In genomic region chr1:147890177-147890790, GRCh38 we compare ENCODE assay signal across 8 cellular contexts. TPM values are rescaled to one million over a fixed set of nuclear protein-coding genes. Genes with fewer than 3 reads are reported as not detected.
DNase-seq lines count a peak whose midpoint lies in the region; ATAC-seq and TF ChIP-seq lines count a peak whose summit lies in the region.

No MANE protein-coding gene starts in this region.

- H3K27ac ChIP-seq in esophagus squamous epithelium (no peak overlapping the region), thyroid gland (no peak overlapping the region)

- H3K4me1 Mint-ChIP-seq in nephron progenitor cell: peaks cover 30% of the 10 kb centered on the region

- DNase-seq in ELF-1 (ENCODE audit: low read depth, low spot score) (peak; percentile 86), NOMO-1 treated with dmso at 0.1 percent for 144 hours (lab: John Stamatoyannopoulos, UW; ENCODE audit: unreplicated experiment) (peak; percentile 2), esophagus squamous epithelium (lab: John Stamatoyannopoulos, UW) (no peak), nephron progenitor cell (peak; percentile 90), thyroid gland (peak; percentile 61 to 73)
- peak; percentile 15 for DNase-seq in activated CD8-positive, alpha-beta memory T cell treated with anti-CD3 and anti-CD28 coated beads, Interleukin-2, amount 50 U/mL, for 24 hours (ENCODE audit: extremely low read depth)

- H3K4me3 Mint-ChIP-seq in nephron progenitor cell: no peak overlapping the region

- WGBS in esophagus squamous epithelium, 2 donors: 11 to 13% methylated on average over 4 to 10 of the region's 12 CpGs
- 10 to 12% methylated on average over 12 of the region's 12 CpGs for WGBS in thyroid gland, 2 donors

- H3K4me3 ChIP-seq in esophagus squamous epithelium: no peak overlapping the region
- no peak overlapping the region for H3K4me3 ChIP-seq in thyroid gland (replicated peaks in 1 of 3)

- no peaks in the 10 kb centered on the region for H3K9me3 Mint-ChIP-seq in nephron progenitor cell

- no peaks in the 10 kb centered on the region for H3K9me3 ChIP-seq in esophagus squamous epithelium
- H3K9me3 ChIP-seq in thyroid gland: no peaks in the 10 kb centered on the region

- intact Hi-C loops in esophagus squamous epithelium (cut with DNase I): loop anchor here (5.0 to 10.0 kb wide), 2 partner anchors 168 to 395 kb away; no protein-coding TSS in a partner anchor
- intact Hi-C loops in thyroid gland (cut with DNase I): loop anchor here (2.0 to 10.0 kb wide), 3 partner anchors 167 to 393 kb away; no protein-coding TSS in a partner anchor

- no peaks in the 10 kb centered on the region for H3K36me3 Mint-ChIP-seq in nephron progenitor cell (ENCODE audit: low read depth)

- peak; percentile 72 for ATAC-seq in HG02973 (IDR thresholded peaks at IDR 0.05; ENCODE audit: unreplicated experiment)
- ATAC-seq in HG03175 (IDR thresholded peaks at IDR 0.05; ENCODE audit: unreplicated experiment): no peak

- H3K27ac Mint-ChIP-seq in nephron progenitor cell: no peak overlapping the region

- H3K27me3 ChIP-seq in esophagus squamous epithelium (peaks cover 0 to 12% (median 0%) of the 10 kb centered on the region in 4 donors), thyroid gland (no peaks in the 10 kb centered on the region)

- peak in 5 of 6 experiments; percentile 34 to 71 (median 53) for TF ChIP-seq CTCF in esophagus squamous epithelium (IDR thresholded peaks at IDR 0.05)
- TF ChIP-seq CTCF in nephron progenitor cell (IDR thresholded peaks at IDR 0.05): peak; percentile 90
- TF ChIP-seq CTCF in thyroid gland (IDR thresholded peaks at IDR 0.05): peak in 4 of 6 experiments; percentile 33 to 48 (median 44)

- peaks cover 0 to 10% (median 0%) of the 10 kb centered on the region in 3 donors for H3K4me1 ChIP-seq in esophagus squamous epithelium
- H3K4me1 ChIP-seq in thyroid gland: no peaks in the 10 kb centered on the region

- H3K27me3 Mint-ChIP-seq in nephron progenitor cell (ENCODE audit: low read depth, poor library complexity): no peaks in the 10 kb centered on the region

- no peak for TF ChIP-seq POLR2A in esophagus squamous epithelium (IDR thresholded peaks at IDR 0.05)
- TF ChIP-seq POLR2A in thyroid gland (IDR thresholded peaks at IDR 0.05): no peak

- H3K36me3 ChIP-seq in esophagus squamous epithelium (no peaks in the 10 kb centered on the region), thyroid gland (no peaks in the 10 kb centered on the region)

RNA-seq across cellular contexts. Expression of gene GJA8, which starts 12.3 kb away (rescaled TPM):
- total RNA-seq in esophagus squamous epithelium (not detected), thyroid gland (not detected)

RNA-seq across cellular contexts. Expression of gene GPR89B, which starts 37.9 kb away (rescaled TPM):
- total RNA-seq in esophagus squamous epithelium: 10 to 100 TPM; 14.2 to 22.4 (median 18.7) TPM
- total RNA-seq in thyroid gland: 10 to 100 TPM; 14.8 to 21.9 (median 16.0) TPM
